ENCODE assay signal across 1 cellular context in the genomic region with DNA sequence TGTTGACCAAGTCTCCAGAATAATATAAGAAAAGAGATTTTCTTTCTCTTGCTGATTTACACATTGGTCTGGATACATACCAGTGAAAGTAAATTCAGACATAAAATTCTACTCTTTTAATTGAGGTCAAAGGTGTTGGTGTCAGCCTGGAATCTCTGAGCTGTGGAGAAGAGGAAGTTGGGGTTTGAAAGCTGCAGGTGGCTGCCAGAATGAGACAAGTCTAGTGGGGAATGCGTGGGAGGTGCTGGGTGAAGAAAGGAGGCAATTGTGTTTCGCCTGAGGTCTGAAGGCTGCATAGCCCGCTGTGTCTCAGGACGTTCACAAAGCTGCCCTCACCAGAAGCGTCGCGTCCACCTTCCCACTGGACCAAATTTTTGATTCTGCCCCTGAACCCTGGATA.
TF ChIP-seq lines count a peak whose summit lies in the region.

No MANE protein-coding gene starts in this region.

TF ChIP-seq in GM12878, 131 proteins besides CTCF, POLR2A, EP300 and RAD21 (continued from another document):
- TF ChIP-seq, protein P1, sequence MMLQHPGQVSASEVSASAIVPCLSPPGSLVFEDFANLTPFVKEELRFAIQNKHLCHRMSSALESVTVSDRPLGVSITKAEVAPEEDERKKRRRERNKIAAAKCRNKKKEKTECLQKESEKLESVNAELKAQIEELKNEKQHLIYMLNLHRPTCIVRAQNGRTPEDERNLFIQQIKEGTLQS (IDR thresholded peaks at IDR 0.05; ENCODE audit: borderline replicate concordance, extremely low read depth, low read depth, low read length), result no peak
- TF ChIP-seq SMC3 (IDR thresholded peaks at IDR 0.05; ENCODE audit: borderline replicate concordance, low read length), result no peak
- no peak for TF ChIP-seq TAF1 (IDR thresholded peaks at IDR 0.05; ENCODE audit: borderline replicate concordance, low read depth, low read length)
- TF ChIP-seq RUNX3 (IDR thresholded peaks at IDR 0.05; ENCODE audit: low read length), result peak; percentile 84
- peak; percentile 79 for TF ChIP-seq ZSCAN29 (IDR thresholded peaks at IDR 0.05)
- no peak for TF ChIP-seq PBX3 (IDR thresholded peaks at IDR 0.05; ENCODE audit: insufficient replicate concordance, low read depth, low read length)
- TF ChIP-seq ZNF217 (IDR thresholded peaks at IDR 0.05), result no peak
- TF ChIP-seq MLLT1 (IDR thresholded peaks at IDR 0.05), result peak; percentile 70
- TF ChIP-seq HSF1 (IDR thresholded peaks at IDR 0.05; ENCODE audit: low read depth, low read length), result no peak
- peak; percentile 88; the same call in 1 of the 2 replicates for TF ChIP-seq TCF3 (IDR thresholded peaks at IDR 0.05; ENCODE audit: borderline replicate concordance, insufficient read depth, low read depth, low read length)
- no peak for TF ChIP-seq FOXK2 (IDR thresholded peaks at IDR 0.05)
- no peak for TF ChIP-seq SIN3A (IDR thresholded peaks at IDR 0.05; ENCODE audit: low read depth, low read length)
- TF ChIP-seq STAT1 (conservative IDR thresholded peaks at IDR 0.05), result no peak
- no peak for TF ChIP-seq NFXL1 (IDR thresholded peaks at IDR 0.05; ENCODE audit: borderline replicate concordance)
- no peak for TF ChIP-seq NR2C2 (IDR thresholded peaks at IDR 0.05; ENCODE audit: borderline replicate concordance, control insufficient read depth, insufficient read length, low read depth)
- TF ChIP-seq CREB1 (IDR thresholded peaks at IDR 0.05; ENCODE audit: low read depth), result 0 out of 2 replicates have a peak, but pooled peaks have one; percentile 19
- TF ChIP-seq POU2F2 (IDR thresholded peaks at IDR 0.05; ENCODE audit: borderline replicate concordance, low read depth, low read length), result no peak
- TF ChIP-seq, protein P2, sequence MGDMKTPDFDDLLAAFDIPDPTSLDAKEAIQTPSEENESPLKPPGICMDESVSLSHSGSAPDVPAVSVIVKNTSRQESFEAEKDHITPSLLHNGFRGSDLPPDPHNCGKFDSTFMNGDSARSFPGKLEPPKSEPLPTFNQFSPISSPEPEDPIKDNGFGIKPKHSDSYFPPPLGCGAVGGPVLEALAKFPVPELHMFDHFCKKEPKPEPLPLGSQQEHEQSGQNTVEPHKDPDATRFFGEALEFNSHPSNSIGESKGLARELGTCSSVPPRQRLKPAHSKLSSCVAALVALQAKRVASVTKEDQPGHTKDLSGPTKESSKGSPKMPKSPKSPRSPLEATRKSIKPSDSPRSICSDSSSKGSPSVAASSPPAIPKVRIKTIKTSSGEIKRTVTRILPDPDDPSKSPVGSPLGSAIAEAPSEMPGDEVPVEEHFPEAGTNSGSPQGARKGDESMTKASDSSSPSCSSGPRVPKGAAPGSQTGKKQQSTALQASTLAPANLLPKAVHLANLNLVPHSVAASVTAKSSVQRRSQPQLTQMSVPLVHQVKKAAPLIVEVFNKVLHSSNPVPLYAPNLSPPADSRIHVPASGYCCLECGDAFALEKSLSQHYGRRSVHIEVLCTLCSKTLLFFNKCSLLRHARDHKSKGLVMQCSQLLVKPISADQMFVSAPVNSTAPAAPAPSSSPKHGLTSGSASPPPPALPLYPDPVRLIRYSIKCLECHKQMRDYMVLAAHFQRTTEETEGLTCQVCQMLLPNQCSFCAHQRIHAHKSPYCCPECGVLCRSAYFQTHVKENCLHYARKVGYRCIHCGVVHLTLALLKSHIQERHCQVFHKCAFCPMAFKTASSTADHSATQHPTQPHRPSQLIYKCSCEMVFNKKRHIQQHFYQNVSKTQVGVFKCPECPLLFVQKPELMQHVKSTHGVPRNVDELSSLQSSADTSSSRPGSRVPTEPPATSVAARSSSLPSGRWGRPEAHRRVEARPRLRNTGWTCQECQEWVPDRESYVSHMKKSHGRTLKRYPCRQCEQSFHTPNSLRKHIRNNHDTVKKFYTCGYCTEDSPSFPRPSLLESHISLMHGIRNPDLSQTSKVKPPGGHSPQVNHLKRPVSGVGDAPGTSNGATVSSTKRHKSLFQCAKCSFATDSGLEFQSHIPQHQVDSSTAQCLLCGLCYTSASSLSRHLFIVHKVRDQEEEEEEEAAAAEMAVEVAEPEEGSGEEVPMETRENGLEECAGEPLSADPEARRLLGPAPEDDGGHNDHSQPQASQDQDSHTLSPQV (IDR thresholded peaks at IDR 0.05), result no peak
- TF ChIP-seq CBFB (IDR thresholded peaks at IDR 0.05; ENCODE audit: low read depth), result no peak
- no peak for TF ChIP-seq ZNF622 (IDR thresholded peaks at IDR 0.05)
- peak; percentile 83 for TF ChIP-seq FOXM1 (IDR thresholded peaks at IDR 0.05; ENCODE audit: low read depth, low read length)
- peak; percentile 64; the same call in 1 of the 2 replicates for TF ChIP-seq PAX5 (IDR thresholded peaks at IDR 0.05; ENCODE audit: borderline replicate concordance, low read depth, low read length)
- TF ChIP-seq YY1 (IDR thresholded peaks at IDR 0.05; ENCODE audit: low read depth, low read length), result no peak
- no peak for TF ChIP-seq POLR2AphosphoS5 (IDR thresholded peaks at IDR 0.05; ENCODE audit: low read length)
- no peak for TF ChIP-seq CHD4 (IDR thresholded peaks at IDR 0.05)
- peak; percentile 61; the same call in 1 of the 2 replicates for TF ChIP-seq IRF4 (IDR thresholded peaks at IDR 0.05; ENCODE audit: low read depth, low read length)
- TF ChIP-seq RELA (IDR thresholded peaks at IDR 0.05; ENCODE audit: borderline replicate concordance, partially characterized antibody), result no peak
- no peak for TF ChIP-seq KAT2A (conservative IDR thresholded peaks at IDR 0.05; ENCODE audit: control insufficient read depth, low read depth, low read length)
- 0 out of 2 replicates have a peak, but pooled peaks have one; percentile 35 for TF ChIP-seq ZNF24 (IDR thresholded peaks at IDR 0.05)
- TF ChIP-seq MYC (IDR thresholded peaks at IDR 0.05; ENCODE audit: insufficient read depth, insufficient read length, insufficient replicate concordance, low read length, severe bottlenecking), result no peak
- no peak for TF ChIP-seq NFYA (IDR thresholded peaks at IDR 0.05; ENCODE audit: borderline replicate concordance, low read depth, low read length)
- TF ChIP-seq TARDBP (IDR thresholded peaks at IDR 0.05; ENCODE audit: borderline replicate concordance), result no peak
- TF ChIP-seq IKZF2 (IDR thresholded peaks at IDR 0.05), result peak; percentile 97 to 98
- peak; percentile 97 for TF ChIP-seq DPF2 (IDR thresholded peaks at IDR 0.05)
- TF ChIP-seq PAX8 (IDR thresholded peaks at IDR 0.05), result no peak
- TF ChIP-seq, protein P3, sequence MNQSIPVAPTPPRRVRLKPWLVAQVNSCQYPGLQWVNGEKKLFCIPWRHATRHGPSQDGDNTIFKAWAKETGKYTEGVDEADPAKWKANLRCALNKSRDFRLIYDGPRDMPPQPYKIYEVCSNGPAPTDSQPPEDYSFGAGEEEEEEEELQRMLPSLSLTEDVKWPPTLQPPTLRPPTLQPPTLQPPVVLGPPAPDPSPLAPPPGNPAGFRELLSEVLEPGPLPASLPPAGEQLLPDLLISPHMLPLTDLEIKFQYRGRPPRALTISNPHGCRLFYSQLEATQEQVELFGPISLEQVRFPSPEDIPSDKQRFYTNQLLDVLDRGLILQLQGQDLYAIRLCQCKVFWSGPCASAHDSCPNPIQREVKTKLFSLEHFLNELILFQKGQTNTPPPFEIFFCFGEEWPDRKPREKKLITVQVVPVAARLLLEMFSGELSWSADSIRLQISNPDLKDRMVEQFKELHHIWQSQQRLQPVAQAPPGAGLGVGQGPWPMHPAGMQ (IDR thresholded peaks at IDR 0.05; ENCODE audit: borderline replicate concordance), result no peak
- TF ChIP-seq CREM (IDR thresholded peaks at IDR 0.05; ENCODE audit: low read depth), result peak; percentile 59; the same call in 1 of the 2 replicates
- TF ChIP-seq RB1 (IDR thresholded peaks at IDR 0.05; ENCODE audit: borderline replicate concordance), result no peak
- no peak for TF ChIP-seq CHD2 (IDR thresholded peaks at IDR 0.05; ENCODE audit: borderline replicate concordance, low read depth, low read length)
- no peak for TF ChIP-seq RBBP5 (conservative IDR thresholded peaks at IDR 0.05)
- TF ChIP-seq ELK1 (IDR thresholded peaks at IDR 0.05; ENCODE audit: low read depth, low read length), result no peak
- TF ChIP-seq, protein P4, sequence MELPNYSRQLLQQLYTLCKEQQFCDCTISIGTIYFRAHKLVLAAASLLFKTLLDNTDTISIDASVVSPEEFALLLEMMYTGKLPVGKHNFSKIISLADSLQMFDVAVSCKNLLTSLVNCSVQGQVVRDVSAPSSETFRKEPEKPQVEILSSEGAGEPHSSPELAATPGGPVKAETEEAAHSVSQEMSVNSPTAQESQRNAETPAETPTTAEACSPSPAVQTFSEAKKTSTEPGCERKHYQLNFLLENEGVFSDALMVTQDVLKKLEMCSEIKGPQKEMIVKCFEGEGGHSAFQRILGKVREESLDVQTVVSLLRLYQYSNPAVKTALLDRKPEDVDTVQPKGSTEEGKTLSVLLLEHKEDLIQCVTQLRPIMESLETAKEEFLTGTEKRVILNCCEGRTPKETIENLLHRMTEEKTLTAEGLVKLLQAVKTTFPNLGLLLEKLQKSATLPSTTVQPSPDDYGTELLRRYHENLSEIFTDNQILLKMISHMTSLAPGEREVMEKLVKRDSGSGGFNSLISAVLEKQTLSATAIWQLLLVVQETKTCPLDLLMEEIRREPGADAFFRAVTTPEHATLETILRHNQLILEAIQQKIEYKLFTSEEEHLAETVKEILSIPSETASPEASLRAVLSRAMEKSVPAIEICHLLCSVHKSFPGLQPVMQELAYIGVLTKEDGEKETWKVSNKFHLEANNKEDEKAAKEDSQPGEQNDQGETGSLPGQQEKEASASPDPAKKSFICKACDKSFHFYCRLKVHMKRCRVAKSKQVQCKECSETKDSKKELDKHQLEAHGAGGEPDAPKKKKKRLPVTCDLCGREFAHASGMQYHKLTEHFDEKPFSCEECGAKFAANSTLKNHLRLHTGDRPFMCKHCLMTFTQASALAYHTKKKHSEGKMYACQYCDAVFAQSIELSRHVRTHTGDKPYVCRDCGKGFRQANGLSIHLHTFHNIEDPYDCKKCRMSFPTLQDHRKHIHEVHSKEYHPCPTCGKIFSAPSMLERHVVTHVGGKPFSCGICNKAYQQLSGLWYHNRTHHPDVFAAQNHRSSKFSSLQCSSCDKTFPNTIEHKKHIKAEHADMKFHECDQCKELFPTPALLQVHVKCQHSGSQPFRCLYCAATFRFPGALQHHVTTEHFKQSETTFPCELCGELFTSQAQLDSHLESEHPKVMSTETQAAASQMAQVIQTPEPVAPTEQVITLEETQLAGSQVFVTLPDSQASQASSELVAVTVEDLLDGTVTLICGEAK (IDR thresholded peaks at IDR 0.05; ENCODE audit: borderline replicate concordance), result no peak
